15 cellular contexts compared by ENCODE assay signal in genomic region chr6:12359051-12359450, GRCh38.
"Had no signal": no experiment of that assay in that cellular context is flagged by ENCODE, and none has a peak within 500 bp of the region (broad histone marks: within the 10 kb centered on the region; RNA-seq: fewer than 3 reads in every experiment).

No MANE protein-coding gene starts in this region.

- H3K27me3 Mint-ChIP-seq: activated naive CD8-positive, alpha-beta T cell treated with anti-CD3 and anti-CD28 coated beads, Interleukin-2, amount 50 U/mL, for 24 hours had no signal

- H3K9me3 Mint-ChIP-seq: activated CD4-positive, alpha-beta T cell treated with anti-CD3 and anti-CD28 coated beads, Interleukin-2, amount 10 ng/mL, durations not matched to agents 7 days and 5 days; activated naive CD4-positive, alpha-beta T cell treated with anti-CD3 and anti-CD28 coated beads for 36 hours; activated naive CD8-positive, alpha-beta T cell treated with anti-CD3 and anti-CD28 coated beads, Interleukin-2, amount 50 U/mL, for 24 hours; natural killer cell treated with Interleukin-12 subunit alpha and Interleukin-12 subunit beta and Interleukin-15 and Interleukin-18, amount 100 ng/mL, for 72 hours had no signal

- H3K4me1 Mint-ChIP-seq: activated CD4-positive, alpha-beta T cell treated with anti-CD3 and anti-CD28 coated beads, Interleukin-2, amount 10 ng/mL, durations not matched to agents 7 days and 5 days had no signal

- H3K27ac ChIP-seq: transverse colon had no signal

- DNase-seq: activated CD4-positive, alpha-beta T cell treated with anti-CD3 and anti-CD28 coated beads, Interleukin-2, amount 10 ng/mL, durations not matched to agents 7 days and 5 days; activated CD4-positive, CD25-positive, alpha-beta regulatory T cell; activated naive CD4-positive, alpha-beta T cell treated with anti-CD3 and anti-CD28 coated beads for 36 hours; activated naive CD8-positive, alpha-beta T cell treated with anti-CD3 and anti-CD28 coated beads, Interleukin-2, amount 50 U/mL, for 24 hours; aorta; cerebellar nuclear complex; effector memory CD4-positive, alpha-beta T cell; foreskin fibroblast; kidney glomerular epithelial cell; left ventricle myocardium superior; mesenchymal stem cell; stimulated activated CD4-positive, alpha-beta T cell treated with anti-CD3 and anti-CD28 coated beads, Interleukin-4, amount 100 ng/mL, for 1 hour; stimulated activated naive CD4-positive, alpha-beta T cell; transverse colon had no signal

- H3K27me3 ChIP-seq: transverse colon had no signal

- H3K9me3 ChIP-seq: transverse colon had no signal

- ATAC-seq: activated naive CD8-positive, alpha-beta T cell treated with anti-CD3 and anti-CD28 coated beads, Interleukin-2, amount 50 U/mL, for 24 hours; left ventricle myocardium superior; natural killer cell treated with Interleukin-12 subunit alpha and Interleukin-12 subunit beta and Interleukin-15 and Interleukin-18, amount 100 ng/mL, for 72 hours had no signal

- H3K4me3 ChIP-seq: transverse colon had no signal

- H3K36me3 ChIP-seq: transverse colon had no signal

- H3K36me3 Mint-ChIP-seq: natural killer cell treated with Interleukin-12 subunit alpha and Interleukin-12 subunit beta and Interleukin-15 and Interleukin-18, amount 100 ng/mL, for 72 hours had no signal

- H3K27ac Mint-ChIP-seq: activated CD4-positive, alpha-beta T cell treated with anti-CD3 and anti-CD28 coated beads, Interleukin-2, amount 10 ng/mL, durations not matched to agents 7 days and 5 days; activated naive CD4-positive, alpha-beta T cell treated with anti-CD3 and anti-CD28 coated beads for 36 hours; activated naive CD8-positive, alpha-beta T cell treated with anti-CD3 and anti-CD28 coated beads, Interleukin-2, amount 50 U/mL, for 24 hours; natural killer cell treated with Interleukin-12 subunit alpha and Interleukin-12 subunit beta and Interleukin-15 and Interleukin-18, amount 100 ng/mL, for 72 hours had no signal

- H3K4me3 Mint-ChIP-seq: activated CD4-positive, alpha-beta T cell treated with anti-CD3 and anti-CD28 coated beads, Interleukin-2, amount 10 ng/mL, durations not matched to agents 7 days and 5 days; activated naive CD4-positive, alpha-beta T cell treated with anti-CD3 and anti-CD28 coated beads for 36 hours; activated naive CD8-positive, alpha-beta T cell treated with anti-CD3 and anti-CD28 coated beads, Interleukin-2, amount 50 U/mL, for 24 hours; natural killer cell treated with Interleukin-12 subunit alpha and Interleukin-12 subunit beta and Interleukin-15 and Interleukin-18, amount 100 ng/mL, for 72 hours had no signal
